In genomic region chr20:1119524-1119923, GRCh38 we compare ENCODE assay signal across 9 cellular contexts. TPM values are rescaled to one million over a fixed set of nuclear protein-coding genes. Genes with fewer than 3 reads are reported as not detected.
A peak's percentile ranks its signal among the peaks of the same experiment; 100 is the strongest.
DNase-seq lines count a peak whose midpoint lies in the region; ATAC-seq and TF ChIP-seq lines count a peak whose summit lies in the region.
"Had no signal": no experiment of that assay in that cellular context is flagged by ENCODE, and none has a peak within 500 bp of the region (broad histone marks: within the 10 kb centered on the region; RNA-seq: fewer than 3 reads in every experiment).

No MANE protein-coding gene starts in this region.

- WGBS in mesendoderm (ENCODE audit: extremely low coverage, insufficient coverage, low lambda C conversion rate) = no CpG with 5 or more reads among the region's 3 CpGs
- WGBS in upper lobe of left lung, 2 donors = 16 to 39% methylated on average over 3 of the region's 3 CpGs

- TF ChIP-seq EP300 in upper lobe of left lung (IDR thresholded peaks at IDR 0.05) = no peak

- H3K4me1 ChIP-seq in mesendoderm (ENCODE audit: control insufficient read depth, low read depth, low read length) = no peaks in the 10 kb centered on the region
- peaks cover 51 to 64% (median 57%) of the 10 kb centered on the region in 4 donors for H3K4me1 ChIP-seq in upper lobe of left lung

- peak overlapping the region; percentile 90 for H3K4me3 Mint-ChIP-seq in activated naive CD4-positive, alpha-beta T cell treated with anti-CD3 and anti-CD28 coated beads, Interleukin-2, amount 10 ng/mL, durations not matched to agents 7 days and 5 days
- peak overlapping the region; percentile 87 to 95 (median 92) for H3K4me3 Mint-ChIP-seq in brain

- CTCF ChIA-PET in activated naive CD4-positive, alpha-beta T cell treated with anti-CD3 and anti-CD28 coated beads, Interleukin-2, amount 10 ng/mL, durations not matched to agents 7 days and 5 days (lab: Charles Lee) = interaction anchor here (0.6 to 1.6 kb wide), 5 partner anchors 10 to 715 kb away, joined by 3 to 5 read pairs (median 3); no protein-coding TSS in a partner anchor

- peak overlapping the region; percentile 99 for H3K56ac ChIP-seq in mesendoderm (ENCODE audit: low read length)

- no peak overlapping the region for H3K23ac ChIP-seq in mesendoderm (ENCODE audit: low read length)

- H3K18ac ChIP-seq in mesendoderm (ENCODE audit: low read length) = no peak overlapping the region

- no peak for TF ChIP-seq CTCF in brain (conservative IDR thresholded peaks at IDR 0.05)
- no peak for TF ChIP-seq CTCF in upper lobe of left lung (IDR thresholded peaks at IDR 0.05)

- H3K36me3 ChIP-seq in mesendoderm (ENCODE audit: control insufficient read depth, insufficient read depth, low read length) (no peaks in the 10 kb centered on the region), upper lobe of left lung (peaks cover 0 to 20% (median 0%) of the 10 kb centered on the region in 4 donors)

- H3K9ac ChIP-seq in mesendoderm (ENCODE audit: low read length) = peak overlapping the region; percentile 88

- H4K5ac ChIP-seq in mesendoderm (ENCODE audit: low read length) = no peak overlapping the region

- H4K8ac ChIP-seq in mesendoderm (ENCODE audit: low read depth, low read length) = no peak overlapping the region

- H3K27me3 ChIP-seq in mesendoderm (ENCODE audit: insufficient read depth, low read length, poor library complexity) (no peaks in the 10 kb centered on the region), upper lobe of left lung (no peaks in the 10 kb centered on the region)

- H3K27ac ChIP-seq in mesendoderm (ENCODE audit: low read depth, low read length) = no peak overlapping the region
- H3K27ac ChIP-seq in upper lobe of left lung = peak overlapping the region; percentile 87 to 91 (median 88)

- ATAC-seq in upper lobe of left lung (ENCODE audit: low FRiP score in 2 of 2) = no peak

- no peaks in the 10 kb centered on the region for H3K9me3 ChIP-seq in upper lobe of left lung

- peak overlapping the region; percentile 82 for H3K27ac Mint-ChIP-seq in activated naive CD4-positive, alpha-beta T cell treated with anti-CD3 and anti-CD28 coated beads, Interleukin-2, amount 10 ng/mL, durations not matched to agents 7 days and 5 days
- H3K27ac Mint-ChIP-seq in brain = peak overlapping the region; percentile 70 to 95 (median 86)

- peaks cover 23% of the 10 kb centered on the region for H3K79me1 ChIP-seq in mesendoderm (ENCODE audit: low read length)

- no peak overlapping the region for H2BK120ac ChIP-seq in mesendoderm (ENCODE audit: low read depth, low read length)

- H2BK15ac ChIP-seq in mesendoderm (replicated peaks; ENCODE audit: low read depth) = no peak overlapping the region

- no peaks in the 10 kb centered on the region for H3K9me3 Mint-ChIP-seq in activated naive CD4-positive, alpha-beta T cell treated with anti-CD3 and anti-CD28 coated beads, Interleukin-2, amount 10 ng/mL, durations not matched to agents 7 days and 5 days
- H3K9me3 Mint-ChIP-seq in brain = no peaks in the 10 kb centered on the region

- TF ChIP-seq POLR2A in upper lobe of left lung (IDR thresholded peaks at IDR 0.05) = no peak

- peaks cover 43% of the 10 kb centered on the region for H3K79me2 ChIP-seq in mesendoderm (ENCODE audit: control insufficient read depth, insufficient read depth, low read length)

- no peak overlapping the region for H3K4me3 ChIP-seq in mesendoderm (ENCODE audit: low read length)
- peak overlapping the region; percentile 84 to 97 (median 96) for H3K4me3 ChIP-seq in upper lobe of left lung

- no peak overlapping the region for H2AK5ac ChIP-seq in mesendoderm (ENCODE audit: low read length)

- H3K4ac ChIP-seq in mesendoderm (ENCODE audit: low read depth, low read length) = no peak overlapping the region

- H3K4me1 Mint-ChIP-seq in activated naive CD4-positive, alpha-beta T cell treated with anti-CD3 and anti-CD28 coated beads, Interleukin-2, amount 10 ng/mL, durations not matched to agents 7 days and 5 days = peaks cover 68% of the 10 kb centered on the region
- H3K4me1 Mint-ChIP-seq in brain = peaks cover 67% of the 10 kb centered on the region

- DNase-seq in activated naive CD4-positive, alpha-beta T cell treated with anti-CD3 and anti-CD28 coated beads, Interleukin-2, amount 10 ng/mL, durations not matched to agents 7 days and 5 days = no peak
- DNase-seq in activated naive CD4-positive, alpha-beta T cell (lab: John Stamatoyannopoulos, UW) = no peak
- DNase-seq in mesendoderm (no peak), upper lobe of left lung (no peak), putamen (ENCODE audit: low spot score) (no peak), NCI-H510A treated with DMSO at 0.1 percent for 48 hours (lab: John Stamatoyannopoulos, UW) (no peak)
- DNase-seq in stimulated activated CD4-positive, alpha-beta T cell treated with anti-CD3 and anti-CD28 coated beads, Interleukin-2, amount 100 ng/mL, for 48 hours = no peak
- DNase-seq: EL had no signal

- H3K27me3 Mint-ChIP-seq in activated naive CD4-positive, alpha-beta T cell treated with anti-CD3 and anti-CD28 coated beads, Interleukin-2, amount 10 ng/mL, durations not matched to agents 7 days and 5 days = no peaks in the 10 kb centered on the region
- peaks cover 24% of the 10 kb centered on the region for H3K27me3 Mint-ChIP-seq in brain

- H3K4me2 ChIP-seq in mesendoderm (ENCODE audit: low read length) = peak overlapping the region; percentile 91

- H2BK5ac ChIP-seq in mesendoderm (ENCODE audit: low read length) = no peak overlapping the region

- H3K36me3 Mint-ChIP-seq in activated naive CD4-positive, alpha-beta T cell treated with anti-CD3 and anti-CD28 coated beads, Interleukin-2, amount 10 ng/mL, durations not matched to agents 7 days and 5 days = peaks cover 39% of the 10 kb centered on the region
- H3K36me3 Mint-ChIP-seq in brain = peaks cover 27% of the 10 kb centered on the region

RNA-seq across cellular contexts. Expression of gene PSMF1, which starts 1.1 kb away (rescaled TPM):
- 250 TPM for polyA plus RNA-seq in brain (ENCODE audit: insufficient read depth, low read depth, low replicate concordance)
- 82.3 TPM for polyA plus RNA-seq in mesendoderm (2013, experiment 1 of 2)
- polyA plus RNA-seq in mesendoderm (2013, experiment 2 of 2) = 83.2 TPM
- total RNA-seq in upper lobe of left lung = 100 to 1,000 TPM in 3 of 6 donors, 10 to 100 TPM in 3; 36.7 to 158 (median 105) TPM
